ENCODE assay signal across 14 cellular contexts in genomic region chr6:1481326-1481725, GRCh38.
DNase-seq lines count a peak whose midpoint lies in the region; ATAC-seq and TF ChIP-seq lines count a peak whose summit lies in the region.
"Had no signal": no experiment of that assay in that cellular context is flagged by ENCODE, and none has a peak within 500 bp of the region (broad histone marks: within the 10 kb centered on the region; RNA-seq: fewer than 3 reads in every experiment).

No MANE protein-coding gene starts in this region.

- peak overlapping the region; percentile 52 for H3K27ac ChIP-seq in mesodermal cell (ENCODE audit: low read depth, low read length, severe bottlenecking)
- H3K27ac ChIP-seq: SK-N-MC had no signal

- intact Hi-C loops in Right ventricle myocardium superior (cut with DNase I): no loop called here
- intact Hi-C loops in CD14-positive monocyte (cut with micrococcal nuclease): no loop called here

- H3K36me3 Mint-ChIP-seq in CD14-positive monocyte: no peaks in the 10 kb centered on the region
- H3K36me3 Mint-ChIP-seq: type B pancreatic cell had no signal

- no peak overlapping the region for H3K4me3 ChIP-seq in mesodermal cell (ENCODE audit: extremely low read depth, insufficient read depth, low read length, poor library complexity, severe bottlenecking)
- H3K4me3 ChIP-seq: SK-N-MC had no signal

- H3K9me3 ChIP-seq in mesodermal cell (ENCODE audit: control insufficient read depth, low read length): no peaks in the 10 kb centered on the region

- peaks cover 3% of the 10 kb centered on the region for H3K4me1 Mint-ChIP-seq in CD14-positive monocyte
- H3K4me1 Mint-ChIP-seq: activated CD4-positive, alpha-beta T cell treated with anti-CD3 and anti-CD28 coated beads for 36 hours had no signal

- ATAC-seq in Right ventricle myocardium superior (ENCODE audit: poor library complexity): no peak
- ATAC-seq: activated CD4-positive, alpha-beta T cell treated with anti-CD3 and anti-CD28 coated beads for 36 hours; sciatic nerve had no signal

- peak; percentile 90 for DNase-seq in AG20443 (ENCODE audit: low spot score)
- DNase-seq in NCI-H460 (ENCODE audit: extremely low read depth, low read depth): peak; percentile 54
- peak; percentile 93 for DNase-seq in dedifferentiated amniotic fluid mesenchymal stem cell (ENCODE audit: extremely low spot score)
- no peak for DNase-seq in NCI-H748 (lab: John Stamatoyannopoulos, UW; ENCODE audit: unreplicated experiment)
- no peak for DNase-seq in NCI-H1417 (lab: John Stamatoyannopoulos, UW)
- DNase-seq in Right ventricle myocardium superior: no peak
- DNase-seq in CD14-positive monocyte (ENCODE audit: low spot score): no peak
- DNase-seq: activated CD4-positive, alpha-beta T cell treated with anti-CD3 and anti-CD28 coated beads for 36 hours; MV-4-11; NCI-H510A had no signal

- H3K4me1 ChIP-seq in mesodermal cell (ENCODE audit: control insufficient read depth, insufficient read depth, low read length, poor library complexity, severe bottlenecking): peaks cover 19% of the 10 kb centered on the region

- H3K36me3 ChIP-seq in mesodermal cell (ENCODE audit: control insufficient read depth, insufficient read depth, low read length): no peaks in the 10 kb centered on the region

- TF ChIP-seq CTCF in CD14-positive monocyte (IDR thresholded peaks at IDR 0.05): no peak

- H3K27me3 Mint-ChIP-seq in CD14-positive monocyte (ENCODE audit: low read depth in 3 of 3): peaks cover 4 to 12% (median 7%) of the 10 kb centered on the region in 3 donors

- peaks cover 0 to 2% (median 0%) of the 10 kb centered on the region in 7 donors for H3K9me3 Mint-ChIP-seq in CD14-positive monocyte

- H3K27ac Mint-ChIP-seq in CD14-positive monocyte: no peak overlapping the region
- H3K27ac Mint-ChIP-seq: activated CD4-positive, alpha-beta T cell treated with anti-CD3 and anti-CD28 coated beads for 36 hours; type B pancreatic cell had no signal

- H3K4me3 Mint-ChIP-seq in CD14-positive monocyte: no peak overlapping the region
- H3K4me3 Mint-ChIP-seq: activated CD4-positive, alpha-beta T cell treated with anti-CD3 and anti-CD28 coated beads for 36 hours; type B pancreatic cell had no signal

Comparison
In these comparisons a context has a peak if more than half of its experiments do, and no peak if none do; other contexts are left out.
1. DNase-seq: peak in AG20443 (single experiment), NCI-H460 (single experiment) and dedifferentiated amniotic fluid mesenchymal stem cell (single experiment); none in NCI-H748 (single experiment), NCI-H1417 (0 of 3), Right ventricle myocardium superior (single experiment) and CD14-positive monocyte (single experiment).